13 cellular contexts compared by ENCODE assay signal in genomic region chr2:109437325-109438090, GRCh38.
A peak's percentile ranks its signal among the peaks of the same experiment; 100 is the strongest.
DNase-seq lines count a peak whose midpoint lies in the region; ATAC-seq and TF ChIP-seq lines count a peak whose summit lies in the region.
"Had no signal": no experiment of that assay in that cellular context is flagged by ENCODE, and none has a peak within 500 bp of the region (broad histone marks: within the 10 kb centered on the region; RNA-seq: fewer than 3 reads in every experiment).

No MANE protein-coding gene starts in this region.

- no peak for TF ChIP-seq CTCF in esophagus muscularis mucosa (IDR thresholded peaks at IDR 0.05)
- TF ChIP-seq CTCF in progenitor cell of endocrine pancreas (IDR thresholded peaks at IDR 0.05; ENCODE audit: unreplicated experiment) = no peak
- no peak for TF ChIP-seq CTCF in MM.1S (IDR thresholded peaks at IDR 0.05; ENCODE audit: low read length)

- H3K9me3 Mint-ChIP-seq in progenitor cell of endocrine pancreas (ENCODE audit: low read depth) = peaks cover 9% of the 10 kb centered on the region

- ATAC-seq in sciatic nerve = no peak

- H2AFZ ChIP-seq in MM.1S (ENCODE audit: low read length) = no peak overlapping the region

- H3K4me1 ChIP-seq in esophagus muscularis mucosa (peaks cover 21 to 29% (median 23%) of the 10 kb centered on the region in 4 donors), MM.1S (ENCODE audit: low read length) (no peaks in the 10 kb centered on the region)

- H3K27me3 ChIP-seq in esophagus muscularis mucosa (no peaks in the 10 kb centered on the region), MM.1S (replicated peaks; ENCODE audit: insufficient read depth, low read length) (no peaks in the 10 kb centered on the region)

- peaks cover 30% of the 10 kb centered on the region for H3K27me3 Mint-ChIP-seq in progenitor cell of endocrine pancreas
- H3K27me3 Mint-ChIP-seq: activated naive CD4-positive, alpha-beta T cell treated with anti-CD3 and anti-CD28 coated beads, Interleukin-2, amount 50 U/mL, for 24 hours had no signal

- no peaks in the 10 kb centered on the region for H3F3A ChIP-seq in MM.1S (ENCODE audit: insufficient read depth, low read length)

- H3K9me3 ChIP-seq in esophagus muscularis mucosa (peaks cover 0 to 19% (median 7%) of the 10 kb centered on the region in 4 donors), MM.1S (replicated peaks; ENCODE audit: insufficient read depth, low read length) (no peaks in the 10 kb centered on the region)

- H3K27ac ChIP-seq in esophagus muscularis mucosa (replicated peaks in 1 of 4) (peak overlapping the region; percentile 53 to 79 (median 64)), MM.1S (ENCODE audit: low read length) (no peak overlapping the region)
- H3K27ac ChIP-seq: RWPE1 had no signal

- H3K9me2 ChIP-seq in MM.1S (replicated peaks; ENCODE audit: insufficient read depth, low read length) = no peaks in the 10 kb centered on the region

- no peaks in the 10 kb centered on the region for H3K79me2 ChIP-seq in MM.1S (ENCODE audit: low read length)

- intact Hi-C loops in esophagus muscularis mucosa (cut with DNase I) = no loop called here
- intact Hi-C loops in sciatic nerve (cut with DNase I) = no loop called here

- H3K36me3 ChIP-seq in esophagus muscularis mucosa (peaks cover 0 to 20% (median 4%) of the 10 kb centered on the region in 4 donors), MM.1S (replicated peaks; ENCODE audit: insufficient read depth, low read length) (no peaks in the 10 kb centered on the region; the same call in 1 of the 2 replicates)

- H3K4me1 Mint-ChIP-seq in progenitor cell of endocrine pancreas (ENCODE audit: low read depth) = peaks cover 12% of the 10 kb centered on the region
- H3K4me1 Mint-ChIP-seq: activated naive CD4-positive, alpha-beta T cell treated with anti-CD3 and anti-CD28 coated beads, Interleukin-2, amount 50 U/mL, for 24 hours; IgD-negative memory B cell had no signal

- H3K4me3 ChIP-seq in esophagus muscularis mucosa = no peak overlapping the region
- H3K4me3 ChIP-seq in MM.1S (ENCODE audit: low read length) = no peak overlapping the region

- H3K9ac ChIP-seq in MM.1S (ENCODE audit: low read length) = no peak overlapping the region

- DNase-seq in DMS153 treated with DMSO at 0.1 percent for 48 hours (lab: John Stamatoyannopoulos, UW; ENCODE audit: unreplicated experiment) = peak; percentile 48
- peak; percentile 96 for DNase-seq in NCI-H510A treated with DMSO at 0.1 percent for 48 hours (lab: John Stamatoyannopoulos, UW)
- no peak for DNase-seq in esophagus muscularis mucosa (ENCODE audit: extremely low spot score)
- DNase-seq in sciatic nerve (ENCODE audit: low spot score) = peak; percentile 33
- DNase-seq in progenitor cell of endocrine pancreas (ENCODE audit: low spot score, unreplicated experiment) = no peak
- DNase-seq in MM.1S = no peak
- no peak for DNase-seq in NCI-H1048 (lab: John Stamatoyannopoulos, UW)
- no peak for DNase-seq in effector CD8-positive, alpha-beta T cell (lab: John Stamatoyannopoulos, UW)
- DNase-seq: NCI-H1930, nephron progenitor cell had no signal

- 95% methylated on average over 15 of the region's 15 CpGs for WGBS in esophagus muscularis mucosa

- no peak overlapping the region for H3K4me3 Mint-ChIP-seq in progenitor cell of endocrine pancreas (ENCODE audit: low read depth)
- H3K4me3 Mint-ChIP-seq: activated naive CD4-positive, alpha-beta T cell treated with anti-CD3 and anti-CD28 coated beads, Interleukin-2, amount 50 U/mL, for 24 hours; IgD-negative memory B cell; nephron progenitor cell had no signal

- TF ChIP-seq EP300 in esophagus muscularis mucosa (IDR thresholded peaks at IDR 0.05) = no peak

- H4K20me1 ChIP-seq in MM.1S (ENCODE audit: insufficient read depth, low read length) = no peaks in the 10 kb centered on the region

- no peak overlapping the region for H3K27ac Mint-ChIP-seq in progenitor cell of endocrine pancreas
- H3K27ac Mint-ChIP-seq: activated naive CD4-positive, alpha-beta T cell treated with anti-CD3 and anti-CD28 coated beads, Interleukin-2, amount 50 U/mL, for 24 hours; IgD-negative memory B cell had no signal

- no peak for TF ChIP-seq POLR2A in esophagus muscularis mucosa (IDR thresholded peaks at IDR 0.05; ENCODE audit: low read depth)

- H3K4me2 ChIP-seq in MM.1S (ENCODE audit: low read depth, low read length) = no peak overlapping the region

- peaks cover 5% of the 10 kb centered on the region for H3K36me3 Mint-ChIP-seq in progenitor cell of endocrine pancreas (ENCODE audit: insufficient read depth)
- H3K36me3 Mint-ChIP-seq: IgD-negative memory B cell had no signal

Comparison
In these comparisons a context has a peak if more than half of its experiments do, and no peak if none do; other contexts are left out.
1. DNase-seq: peak in DMS153 treated with DMSO at 0.1 percent for 48 hours (single experiment), NCI-H510A treated with DMSO at 0.1 percent for 48 hours (single experiment) and sciatic nerve (single experiment); none in esophagus muscularis mucosa (single experiment), progenitor cell of endocrine pancreas (single experiment), MM.1S (single experiment), NCI-H1048 (single experiment) and effector CD8-positive, alpha-beta T cell (single experiment).